ENCODE assay signal across 16 cellular contexts in the genomic region with DNA sequence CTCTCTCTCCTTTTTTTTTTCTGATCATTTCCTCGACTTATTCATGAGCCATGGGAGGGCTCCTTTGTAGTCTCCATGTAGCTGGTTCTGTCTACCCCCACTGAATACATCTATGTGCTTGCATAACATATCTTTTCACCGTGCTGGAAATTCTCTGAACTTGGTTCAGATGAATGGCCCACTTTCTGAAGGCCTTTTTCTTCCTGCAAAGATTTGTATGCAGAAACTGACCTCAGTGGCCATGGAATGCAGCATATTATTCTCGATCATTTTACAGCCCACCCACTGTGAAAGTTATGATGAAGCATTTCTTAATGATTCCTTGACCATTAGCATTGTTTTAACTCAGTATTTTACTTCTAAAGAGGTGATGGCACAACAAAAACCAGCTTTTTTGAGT.
DNase-seq lines count a peak whose midpoint lies in the region; ATAC-seq, FAIRE-seq and TF ChIP-seq lines count a peak whose summit lies in the region.
"Had no signal": no experiment of that assay in that cellular context is flagged by ENCODE, and none has a peak within 500 bp of the region (broad histone marks: within the 10 kb centered on the region; RNA-seq: fewer than 3 reads in every experiment).

No MANE protein-coding gene starts in this region.

- POLR2A ChIA-PET in HepG2 (lab: Yijun Ruan, JAX) = no interaction called here

- intact Hi-C loops in HepG2 (cut with micrococcal nuclease; ENCODE audit: unreplicated experiment) = no loop called here

- H4K20me1 ChIP-seq in astrocyte (ENCODE audit: insufficient read depth, low read length) (no peaks in the 10 kb centered on the region), HepG2 (ENCODE audit: insufficient read depth, low read length) (no peaks in the 10 kb centered on the region)

- peak overlapping the region; percentile 87 for H3K27ac Mint-ChIP-seq in astrocyte (ENCODE audit: unreplicated experiment)
- H3K27ac Mint-ChIP-seq: activated CD4-positive, alpha-beta memory T cell treated with anti-CD3 and anti-CD28 coated beads, Interleukin-2, amount 10 ng/mL, durations not matched to agents 7 days and 5 days; B cell; natural killer cell had no signal

- H3K4me1 ChIP-seq in astrocyte (ENCODE audit: insufficient read depth, low read length) (peaks cover 16% of the 10 kb centered on the region), HepG2 (ENCODE audit: insufficient read depth, low read length) (no peaks in the 10 kb centered on the region)
- H3K4me1 ChIP-seq: gastrocnemius medialis had no signal

- TF ChIP-seq POLR2A in H54 (IDR thresholded peaks at IDR 0.05; ENCODE audit: low read depth, low read length) (no peak), HepG2 (IDR thresholded peaks at IDR 0.05; ENCODE audit: insufficient read depth in 1 of 2, low read depth in 2 of 2, low read length in 2 of 2) (no peak)

- no peaks in the 10 kb centered on the region for H3K9me3 ChIP-seq in astrocyte (ENCODE audit: insufficient read depth, low read depth, low read length)
- no peaks in the 10 kb centered on the region for H3K9me3 ChIP-seq in HepG2 (ENCODE audit: low read length)
- H3K9me3 ChIP-seq: gastrocnemius medialis had no signal

- in situ Hi-C loops in HepG2 (cut with HindIII; ENCODE audit: extremely low pct_ligation_motif_present, low pct_unique_long_range_greater_than_20kb) = no loop called here

- H3K79me2 ChIP-seq in astrocyte (ENCODE audit: insufficient read depth, low read length) (no peaks in the 10 kb centered on the region), HepG2 (ENCODE audit: insufficient read depth, low read length) (no peaks in the 10 kb centered on the region)

- H3K27me3 Mint-ChIP-seq in astrocyte (ENCODE audit: low read depth, unreplicated experiment) = no peaks in the 10 kb centered on the region
- H3K27me3 Mint-ChIP-seq: activated CD4-positive, alpha-beta memory T cell treated with anti-CD3 and anti-CD28 coated beads, Interleukin-2, amount 10 ng/mL, durations not matched to agents 7 days and 5 days; B cell had no signal

- H3K36me3 Mint-ChIP-seq in astrocyte (ENCODE audit: low read depth, unreplicated experiment) = no peaks in the 10 kb centered on the region
- H3K36me3 Mint-ChIP-seq: natural killer cell had no signal

- H3K4me2 ChIP-seq in astrocyte (ENCODE audit: low read length) (peak overlapping the region; percentile 60), HepG2 (ENCODE audit: low read depth, low read length) (no peak overlapping the region)

- CTCF ChIA-PET in HepG2 (lab: Yijun Ruan, JAX; ENCODE audit: low intra/inter-chr PET ratio, low total read pairs) = no interaction called here

- 87% methylated on average over 3 of the region's 3 CpGs for WGBS in HepG2 (ENCODE audit: low lambda C conversion rate)

- no peak for FAIRE-seq in H54 (lab: Jason Lieb, UNC)
- FAIRE-seq in astrocyte (lab: Jason Lieb, UNC) = no peak
- no peak for FAIRE-seq in HepG2 (lab: Jason Lieb, UNC)

- TF ChIP-seq RAD21 in HepG2 (CRISPR knock-in tag; IDR thresholded peaks at IDR 0.05) = no peak

- H3K36me3 ChIP-seq in astrocyte (ENCODE audit: insufficient read depth, low read length) (no peaks in the 10 kb centered on the region), HepG2 (replicated peaks in 1 of 2; ENCODE audit: control insufficient read depth in 1 of 2, insufficient read depth in 2 of 2, low read length in 2 of 2) (no peaks in the 10 kb centered on the region)
- H3K36me3 ChIP-seq: gastrocnemius medialis had no signal

- no peak overlapping the region for H3K4me3 Mint-ChIP-seq in astrocyte (ENCODE audit: unreplicated experiment)
- H3K4me3 Mint-ChIP-seq: activated CD4-positive, alpha-beta memory T cell treated with anti-CD3 and anti-CD28 coated beads, Interleukin-2, amount 10 ng/mL, durations not matched to agents 7 days and 5 days; B cell; natural killer cell had no signal

- no peak for TF ChIP-seq EP300 in HepG2 (IDR thresholded peaks at IDR 0.05; ENCODE audit: low read depth in 2 of 2, low read length in 2 of 2)
- TF ChIP-seq EP300 in HepG2 (CRISPR knock-in tag; IDR thresholded peaks at IDR 0.05; ENCODE audit: borderline replicate concordance) = no peak

- no peak overlapping the region for H3K4me3 ChIP-seq in astrocyte (ENCODE audit: insufficient read depth, low read depth, low read length)
- H3K4me3 ChIP-seq in HepG2 (replicated peaks in 1 of 3; ENCODE audit: insufficient read depth in 1 of 3, low read depth in 2 of 3, low read length in 3 of 3) = no peak overlapping the region
- H3K4me3 ChIP-seq: gastrocnemius medialis had no signal

- H3K4me1 Mint-ChIP-seq in astrocyte (ENCODE audit: low read depth, unreplicated experiment) = peaks cover 32% of the 10 kb centered on the region
- H3K4me1 Mint-ChIP-seq: B cell, natural killer cell had no signal

- H3K9ac ChIP-seq in astrocyte (ENCODE audit: low read length) (peak overlapping the region; percentile 30), HepG2 (ENCODE audit: insufficient read depth, low read depth, low read length) (no peak overlapping the region)

- DNase-seq in A172 (ENCODE audit: low spot score) (peak; percentile 12), H54 (ENCODE audit: insufficient read length, low spot score) (peak; percentile 18), astrocyte (ENCODE audit: low read depth) (peak; percentile 74), iris pigment epithelial cell (ENCODE audit: low read depth) (peak; percentile 88), HepG2 (ENCODE audit: low spot score) (no peak)
- DNase-seq: activated CD4-positive, alpha-beta memory T cell treated with anti-CD3 and anti-CD28 coated beads, Interleukin-2, amount 10 ng/mL, durations not matched to agents 7 days and 5 days; activated gamma-delta T cell treated with Interleukin-2 at 50 U/mL for 16 hours; cortex of kidney; gastrocnemius medialis; KG1; natural killer cell; OCI-M1 had no signal

- H3K27ac ChIP-seq in astrocyte (ENCODE audit: low read depth, low read length) = peak overlapping the region; percentile 65
- H3K27ac ChIP-seq in HepG2 (ENCODE audit: extremely low read length, insufficient read depth, low read length) = no peak overlapping the region
- H3K27ac ChIP-seq: gastrocnemius medialis had no signal

- H2AFZ ChIP-seq in astrocyte (ENCODE audit: low read depth, low read length) = no peak overlapping the region
- H2AFZ ChIP-seq in HepG2 (ENCODE audit: low read length) = no peak overlapping the region

- BruUV-seq in HepG2 (replicated peaks; lab: Mats Ljungman, UMichigan) = no TSS peak

- no peak for ATAC-seq in GM21825 (IDR thresholded peaks at IDR 0.05; ENCODE audit: unreplicated experiment)
- ATAC-seq in HG02642 (IDR thresholded peaks at IDR 0.05; ENCODE audit: poor library complexity, unreplicated experiment) = no peak
- no peak for ATAC-seq in HG02588 (IDR thresholded peaks at IDR 0.05; ENCODE audit: unreplicated experiment)
- ATAC-seq in HepG2 = no peak
- ATAC-seq: gastrocnemius medialis, natural killer cell had no signal

- TF ChIP-seq CTCF in astrocyte (IDR thresholded peaks at IDR 0.05; ENCODE audit: insufficient read depth, low read depth, low read length) = no peak
- TF ChIP-seq CTCF in HepG2 (CRISPR knock-in tag; IDR thresholded peaks at IDR 0.05) = no peak

- H3K27me3 ChIP-seq in astrocyte (ENCODE audit: insufficient read depth, low read length) (no peaks in the 10 kb centered on the region), HepG2 (ENCODE audit: control insufficient read depth in 1 of 2, insufficient read depth in 2 of 2, low read length in 2 of 2) (no peaks in the 10 kb centered on the region)
- H3K27me3 ChIP-seq: gastrocnemius medialis had no signal

- no peaks in the 10 kb centered on the region for H3K9me3 Mint-ChIP-seq in astrocyte (ENCODE audit: unreplicated experiment)
- H3K9me3 Mint-ChIP-seq: activated CD4-positive, alpha-beta memory T cell treated with anti-CD3 and anti-CD28 coated beads, Interleukin-2, amount 10 ng/mL, durations not matched to agents 7 days and 5 days; natural killer cell had no signal

TF ChIP-seq in HepG2, 621 proteins besides CTCF, POLR2A, EP300 and RAD21:
- TF ChIP-seq, protein P1, sequence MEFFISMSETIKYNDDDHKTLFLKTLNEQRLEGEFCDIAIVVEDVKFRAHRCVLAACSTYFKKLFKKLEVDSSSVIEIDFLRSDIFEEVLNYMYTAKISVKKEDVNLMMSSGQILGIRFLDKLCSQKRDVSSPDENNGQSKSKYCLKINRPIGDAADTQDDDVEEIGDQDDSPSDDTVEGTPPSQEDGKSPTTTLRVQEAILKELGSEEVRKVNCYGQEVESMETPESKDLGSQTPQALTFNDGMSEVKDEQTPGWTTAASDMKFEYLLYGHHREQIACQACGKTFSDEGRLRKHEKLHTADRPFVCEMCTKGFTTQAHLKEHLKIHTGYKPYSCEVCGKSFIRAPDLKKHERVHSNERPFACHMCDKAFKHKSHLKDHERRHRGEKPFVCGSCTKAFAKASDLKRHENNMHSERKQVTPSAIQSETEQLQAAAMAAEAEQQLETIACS (CRISPR knock-in tag; IDR thresholded peaks at IDR 0.05) = no peak
- no peak for TF ChIP-seq ZNF713 (CRISPR knock-in tag; IDR thresholded peaks at IDR 0.05)
- TF ChIP-seq MIXL1 (CRISPR knock-in tag; IDR thresholded peaks at IDR 0.05) = no peak
- no peak for TF ChIP-seq ZNF230 (CRISPR knock-in tag; IDR thresholded peaks at IDR 0.05)
- no peak for TF ChIP-seq ZNF788 (CRISPR knock-in tag; IDR thresholded peaks at IDR 0.05; ENCODE audit: borderline replicate concordance)
- TF ChIP-seq, protein P2, sequence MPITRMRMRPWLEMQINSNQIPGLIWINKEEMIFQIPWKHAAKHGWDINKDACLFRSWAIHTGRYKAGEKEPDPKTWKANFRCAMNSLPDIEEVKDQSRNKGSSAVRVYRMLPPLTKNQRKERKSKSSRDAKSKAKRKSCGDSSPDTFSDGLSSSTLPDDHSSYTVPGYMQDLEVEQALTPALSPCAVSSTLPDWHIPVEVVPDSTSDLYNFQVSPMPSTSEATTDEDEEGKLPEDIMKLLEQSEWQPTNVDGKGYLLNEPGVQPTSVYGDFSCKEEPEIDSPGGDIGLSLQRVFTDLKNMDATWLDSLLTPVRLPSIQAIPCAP (CRISPR knock-in tag; IDR thresholded peaks at IDR 0.05; ENCODE audit: low read depth) = no peak
- no peak for TF ChIP-seq ZNF234 (CRISPR knock-in tag; conservative IDR thresholded peaks at IDR 0.05)
- no peak for TF ChIP-seq CHD4 (IDR thresholded peaks at IDR 0.05; ENCODE audit: borderline replicate concordance, low read length)
